Comparison of ENCODE assay signal across 2 cellular contexts in genomic region chr1:186207401-186208085, GRCh38.
TF ChIP-seq lines count a peak whose summit lies in the region.

No MANE protein-coding gene starts in this region.

TF ChIP-seq in SK-N-SH treated with all-trans-retinoic acid at 6 μM for 48 hours, 23 proteins besides CTCF, POLR2A, EP300 and RAD21 (continued from another document):
- TF ChIP-seq PATZ1 (CRISPR knock-in tag; IDR thresholded peaks at IDR 0.05; ENCODE audit: borderline replicate concordance), result no peak
- TF ChIP-seq GLIS3 (CRISPR knock-in tag; IDR thresholded peaks at IDR 0.05), result no peak
- no peak for TF ChIP-seq SNAI2 (CRISPR knock-in tag; IDR thresholded peaks at IDR 0.05)
- TF ChIP-seq TOX (CRISPR knock-in tag; IDR thresholded peaks at IDR 0.05; ENCODE audit: borderline replicate concordance), result no peak
- no peak for TF ChIP-seq CSDC2 (CRISPR knock-in tag; IDR thresholded peaks at IDR 0.05)
TF ChIP-seq in SK-N-SH treated with all-trans-retinoic acid at 6 μM for 48 hours: peak in this region for 0.

TF ChIP-seq in SK-N-SH, 30 proteins besides CTCF, POLR2A, EP300 and RAD21 (continued from another document):
- TF ChIP-seq USF1 (IDR thresholded peaks at IDR 0.05; ENCODE audit: borderline replicate concordance, low read depth), result no peak
- TF ChIP-seq USF2 (IDR thresholded peaks at IDR 0.05; ENCODE audit: borderline replicate concordance, low read depth, low read length), result no peak
- no peak for TF ChIP-seq SIN3A (IDR thresholded peaks at IDR 0.05; ENCODE audit: borderline replicate concordance, low read depth, low read length)
- TF ChIP-seq ZBTB33 (IDR thresholded peaks at IDR 0.05; ENCODE audit: borderline replicate concordance, low read depth), result no peak
- TF ChIP-seq MAX (IDR thresholded peaks at IDR 0.05; ENCODE audit: low read depth), result no peak
